ENCODE assay signal across 26 cellular contexts in genomic region chr12:89237763-89238162, GRCh38.
"Had no signal": no experiment of that assay in that cellular context is flagged by ENCODE, and none has a peak within 500 bp of the region (broad histone marks: within the 10 kb centered on the region; RNA-seq: fewer than 3 reads in every experiment).

No MANE protein-coding gene starts in this region.

- H3K36me3 ChIP-seq: esophagus squamous epithelium, gastroesophageal sphincter, pancreas, right atrium auricular region, tibial artery had no signal

- H3K27ac Mint-ChIP-seq: activated B cell treated with CpG ODN at 0.5 μM for 24 hours; activated CD4-positive, alpha-beta T cell treated with anti-CD3 and anti-CD28 coated beads for 36 hours; activated naive CD8-positive, alpha-beta T cell; activated T-cell treated with anti-CD3 and anti-CD28 coated beads, Interleukin-2, amount 50 U/mL, for 24 hours; activated T-helper 17 cell treated with anti-CD3 and anti-CD28 coated beads, Interleukin-2, amount 50 U/mL, for 72 hours; effector memory CD8-positive, alpha-beta T cell; mesothelial cell of epicardium; stimulated activated naive CD8-positive, alpha-beta T cell treated with anti-CD3 and anti-CD28 coated beads, Interleukin-15, Interleukin-2, amounts not matched to agents 100 ng/mL and 50 ng/mL, for 24 hours had no signal

- H3K27ac ChIP-seq: dorsolateral prefrontal cortex, pancreas, psoas muscle had no signal

- H3K4me1 ChIP-seq: pancreas, psoas muscle had no signal

- H3K9me3 ChIP-seq: esophagus squamous epithelium, gastroesophageal sphincter, pancreas, psoas muscle, tibial artery had no signal

- ATAC-seq: activated CD4-positive, alpha-beta T cell treated with anti-CD3 and anti-CD28 coated beads for 36 hours; activated T-helper 17 cell treated with anti-CD3 and anti-CD28 coated beads, Interleukin-2, amount 50 U/mL, for 72 hours; effector memory CD8-positive, alpha-beta T cell; naive thymus-derived CD8-positive, alpha-beta T cell had no signal

- H3K4me3 ChIP-seq: dorsolateral prefrontal cortex, esophagus squamous epithelium, gastroesophageal sphincter, pancreas, psoas muscle, right atrium auricular region, tibial artery had no signal

- H3K9me3 Mint-ChIP-seq: activated B cell treated with CpG ODN at 0.5 μM for 24 hours; central memory CD8-positive, alpha-beta T cell had no signal

- FAIRE-seq: astrocyte, colon, pancreas had no signal

- H3K27me3 ChIP-seq: dorsolateral prefrontal cortex, esophagus squamous epithelium, gastroesophageal sphincter, pancreas, right atrium auricular region, tibial artery had no signal

- H3K27me3 Mint-ChIP-seq: activated CD4-positive, alpha-beta T cell treated with anti-CD3 and anti-CD28 coated beads for 36 hours; activated naive CD8-positive, alpha-beta T cell; activated T-cell treated with anti-CD3 and anti-CD28 coated beads, Interleukin-2, amount 50 U/mL, for 24 hours; activated T-helper 17 cell treated with anti-CD3 and anti-CD28 coated beads, Interleukin-2, amount 50 U/mL, for 72 hours; central memory CD8-positive, alpha-beta T cell; effector memory CD8-positive, alpha-beta T cell; naive thymus-derived CD8-positive, alpha-beta T cell; stimulated activated naive CD8-positive, alpha-beta T cell treated with anti-CD3 and anti-CD28 coated beads, Interleukin-15, Interleukin-2, amounts not matched to agents 100 ng/mL and 50 ng/mL, for 24 hours had no signal

- DNase-seq: activated B cell treated with CpG ODN at 0.5 μM for 24 hours; activated CD4-positive, alpha-beta T cell treated with anti-CD3 and anti-CD28 coated beads for 36 hours; activated CD4-positive, alpha-beta T cell treated with anti-CD3 and anti-CD28 coated beads, Interleukin-2, amount 50 U/mL, for 4 hours; activated CD8-positive, alpha-beta memory T cell treated with anti-CD3 and anti-CD28 coated beads for 24 hours; activated CD8-positive, alpha-beta memory T cell treated with anti-CD3 and anti-CD28 coated beads, Interleukin-2, amount 50 U/mL, for 4 hours; activated naive CD4-positive, alpha-beta T cell; activated T-cell treated with anti-CD3 and anti-CD28 coated beads, Interleukin-2, amount 50 U/mL, for 24 hours; dorsolateral prefrontal cortex; effector memory CD8-positive, alpha-beta T cell; esophagus squamous epithelium; islet precursor cell; naive thymus-derived CD8-positive, alpha-beta T cell; pancreas; stimulated activated CD4-positive, alpha-beta T cell treated with anti-CD3 and anti-CD28 coated beads, Interleukin-12 subunit alpha, Interleukin-12 subunit beta, amount 100 ng/mL, for 4 hours; stimulated activated CD4-positive, alpha-beta T cell treated with anti-CD3 and anti-CD28 coated beads, Interleukin-4, amount 100 ng/mL, for 4 hours had no signal

- H3K36me3 Mint-ChIP-seq: activated naive CD8-positive, alpha-beta T cell; mesothelial cell of epicardium had no signal

- H3K4me3 Mint-ChIP-seq: activated B cell treated with CpG ODN at 0.5 μM for 24 hours; activated CD4-positive, alpha-beta T cell treated with anti-CD3 and anti-CD28 coated beads for 36 hours; activated naive CD8-positive, alpha-beta T cell; activated T-cell treated with anti-CD3 and anti-CD28 coated beads, Interleukin-2, amount 50 U/mL, for 24 hours; central memory CD8-positive, alpha-beta T cell; mesothelial cell of epicardium; stimulated activated naive CD8-positive, alpha-beta T cell treated with anti-CD3 and anti-CD28 coated beads, Interleukin-15, Interleukin-2, amounts not matched to agents 100 ng/mL and 50 ng/mL, for 24 hours had no signal
